ENCODE assay signal across 21 cellular contexts in the genomic region with DNA sequence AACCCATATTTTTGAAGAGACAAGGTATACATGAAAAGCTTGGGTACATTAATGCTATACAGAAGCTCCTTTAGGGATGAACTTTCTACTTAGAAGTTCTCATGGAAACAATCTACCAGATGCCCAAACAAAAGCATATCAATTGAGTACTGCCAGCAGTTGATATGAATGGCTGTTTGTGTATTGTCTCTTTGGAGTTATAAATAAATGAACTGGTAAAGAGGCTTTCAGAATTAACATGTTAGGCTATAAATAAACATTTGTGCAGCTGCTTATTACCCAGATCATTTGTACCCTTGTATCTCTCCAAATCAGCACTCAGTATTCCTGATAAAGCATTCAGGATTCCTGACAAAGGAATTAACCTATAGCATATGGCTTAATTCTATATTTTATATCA.
"Had no signal": no experiment of that assay in that cellular context is flagged by ENCODE, and none has a peak within 500 bp of the region (broad histone marks: within the 10 kb centered on the region; RNA-seq: fewer than 3 reads in every experiment).

No MANE protein-coding gene starts in this region.

- FAIRE-seq: small intestine had no signal

- H3K27ac ChIP-seq: neutrophil, parathyroid adenoma had no signal

- H3K36me3 ChIP-seq: neutrophil had no signal

- H3K27me3 ChIP-seq: neutrophil had no signal

- H3K9me3 ChIP-seq: neutrophil had no signal

- DNase-seq: activated CD4-positive, alpha-beta T cell treated with anti-CD3 and anti-CD28 coated beads, Interleukin-2, amount 50 U/mL, for 1 hour; activated naive CD4-positive, alpha-beta T cell treated with anti-CD3 and anti-CD28 coated beads for 36 hours; activated naive CD8-positive, alpha-beta T cell treated with anti-CD3 and anti-CD28 coated beads, Interleukin-2, amount 50 U/mL, for 24 hours; activated T-cell treated with anti-CD3 and anti-CD28 coated beads for 4 hours; aorta; cerebellar nuclear complex; effector CD8-positive, alpha-beta T cell; foreskin fibroblast; immature natural killer cell; mammary epithelial cell; naive thymus-derived CD8-positive, alpha-beta T cell; retina; small intestine; stimulated activated CD4-positive, alpha-beta T cell treated with anti-CD3 and anti-CD28 coated beads, Interleukin-4, amount 100 ng/mL, for 24 hours; stimulated activated naive CD4-positive, alpha-beta T cell; substantia nigra; T-helper 9 cell had no signal

- ATAC-seq: activated CD4-positive, CD25-positive, alpha-beta regulatory T cell treated with anti-CD3 and anti-CD28 coated beads, Interleukin-2, amount 50 U/mL, for 24 hours; activated naive CD8-positive, alpha-beta T cell treated with anti-CD3 and anti-CD28 coated beads, Interleukin-2, amount 50 U/mL, for 24 hours; activated T-helper 17 cell treated with anti-CD3 and anti-CD28 coated beads, Interleukin-2, amount 50 U/mL, for 72 hours; naive thymus-derived CD8-positive, alpha-beta T cell had no signal
